ENCODE assay signal across 7 cellular contexts in genomic region chr19:42793464-42794121, GRCh38.
DNase-seq lines count a peak whose midpoint lies in the region; TF ChIP-seq lines count a peak whose summit lies in the region.
"Not testable (repeated sequence)": the region's sequence is repeated elsewhere in the genome, so short reads cannot be mapped to it uniquely, and the experiment has no call there.

No MANE protein-coding gene starts in this region.

- H3K4me3 ChIP-seq in choroid plexus epithelial cell (ENCODE audit: low read depth, low read length): not testable (repeated sequence)

- DNase-seq in DMS53 (lab: John Stamatoyannopoulos, UW) (peak; percentile 48), HuH-7 (ENCODE audit: low spot score) (peak; percentile 6), NCI-H526 (lab: John Stamatoyannopoulos, UW) (peak; percentile 41 to 72), SW480 (ENCODE audit: low spot score) (peak; percentile 81), choroid plexus epithelial cell (ENCODE audit: low read depth) (peak; percentile 95), globus pallidus (ENCODE audit: low spot score) (peak; percentile 87), midbrain (lab: John Stamatoyannopoulos, UW) (peak; percentile 67)

- peak; percentile 71 for TF ChIP-seq CTCF in choroid plexus epithelial cell (conservative IDR thresholded peaks at IDR 0.05; ENCODE audit: low read depth, low read length)

Comparison
In these comparisons a context has a peak if more than half of its experiments do, and no peak if none do; other contexts are left out.
1. DNase-seq: peak in every context shown above with its lines; median percentile 95 in choroid plexus epithelial cell; 87 in globus pallidus; 81 in SW480; 67 in midbrain; 56 in NCI-H526; 48 in DMS53; 6 in HuH-7.